In the genomic region with DNA sequence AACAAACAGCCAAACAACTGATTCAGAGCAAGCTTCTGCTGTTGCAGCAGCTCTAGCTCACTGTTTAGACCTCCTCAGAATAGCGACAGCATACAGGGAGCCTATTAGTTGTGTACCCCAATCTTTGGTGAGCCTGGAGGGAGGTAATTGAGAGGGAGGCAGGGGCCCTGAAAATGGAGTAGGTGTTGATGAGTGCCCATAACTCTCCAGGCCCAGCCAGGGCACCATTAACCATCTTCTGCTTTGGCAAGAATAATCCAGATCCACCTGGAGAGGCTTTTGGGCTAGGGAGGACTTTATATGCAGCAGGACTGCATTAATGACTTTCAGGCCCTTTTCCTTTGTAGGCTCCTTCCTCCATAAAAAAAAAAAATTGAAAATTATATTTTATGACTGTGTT, we compare ENCODE assay signal across 17 cellular contexts. TPM values are rescaled to one million over a fixed set of nuclear protein-coding genes. Genes with fewer than 3 reads are reported as not detected.
DNase-seq lines count a peak whose midpoint lies in the region; ATAC-seq and TF ChIP-seq lines count a peak whose summit lies in the region.
"Had no signal": no experiment of that assay in that cellular context is flagged by ENCODE, and none has a peak within 500 bp of the region (broad histone marks: within the 10 kb centered on the region; RNA-seq: fewer than 3 reads in every experiment).

No MANE protein-coding gene starts in this region.

- peak overlapping the region; percentile 41 to 69 for H3K4me3 Mint-ChIP-seq in effector memory CD8-positive, alpha-beta T cell

- H3K9me3 Mint-ChIP-seq in effector memory CD8-positive, alpha-beta T cell: no peaks in the 10 kb centered on the region

- no peaks in the 10 kb centered on the region for H3K27me3 Mint-ChIP-seq in effector memory CD8-positive, alpha-beta T cell

- H3K4me1 Mint-ChIP-seq in effector memory CD8-positive, alpha-beta T cell (ENCODE audit: low read depth in 2 of 2): peaks cover 64 to 75% of the 10 kb centered on the region in 2 donors

- no peaks in the 10 kb centered on the region for H3K36me3 ChIP-seq in left ventricle myocardium inferior
- no peaks in the 10 kb centered on the region for H3K36me3 ChIP-seq in uterus
- no peaks in the 10 kb centered on the region for H3K36me3 ChIP-seq in body of pancreas (replicated peaks in 1 of 2; ENCODE audit: insufficient read depth in 1 of 2, low read depth in 2 of 2)
- H3K36me3 ChIP-seq: breast epithelium, tibial nerve had no signal

- peak; percentile 38 for DNase-seq in DMS 273 (lab: John Stamatoyannopoulos, UW; ENCODE audit: unreplicated experiment)
- no peak for DNase-seq in DMS 273 treated with DMSO at 0.1 percent for 48 hours (lab: John Stamatoyannopoulos, UW)
- no peak for DNase-seq in left ventricle myocardium inferior
- no peak for DNase-seq in Right ventricle myocardium superior
- DNase-seq in effector memory CD8-positive, alpha-beta T cell: no peak
- no peak for DNase-seq in uterus
- no peak for DNase-seq in body of pancreas
- DNase-seq: kidney glomerular epithelial cell; midbrain; NCI-H748 treated with DMSO at 0.1 percent for 48 hours; stimulated activated CD4-positive, alpha-beta T cell treated with anti-CD3 and anti-CD28 coated beads, Interleukin-2, amount 100 ng/mL, for 48 hours had no signal

- peaks cover 7% of the 10 kb centered on the region for H3K36me3 Mint-ChIP-seq in effector memory CD8-positive, alpha-beta T cell (ENCODE audit: insufficient read depth)

- ATAC-seq in Right ventricle myocardium superior (ENCODE audit: poor library complexity) (no peak), body of pancreas (no peak), HG03025 (IDR thresholded peaks at IDR 0.05; ENCODE audit: low FRiP score, unreplicated experiment) (no peak)
- ATAC-seq in effector memory CD8-positive, alpha-beta T cell (replicated peaks): no peak
- ATAC-seq: HepG2 had no signal

- H3K4me1 ChIP-seq in left ventricle myocardium inferior: peaks cover 93% of the 10 kb centered on the region
- H3K4me1 ChIP-seq in uterus: no peaks in the 10 kb centered on the region
- peaks cover 62% of the 10 kb centered on the region for H3K4me1 ChIP-seq in body of pancreas
- H3K4me1 ChIP-seq: breast epithelium had no signal

- H3K4me3 ChIP-seq in left ventricle myocardium inferior (peak overlapping the region; percentile 0), uterus (no peak overlapping the region), body of pancreas (no peak overlapping the region)
- H3K4me3 ChIP-seq: breast epithelium, hepatocyte, tibial nerve had no signal

- no peak for TF ChIP-seq POLR2A in uterus (IDR thresholded peaks at IDR 0.05)
- no peak for TF ChIP-seq POLR2A in body of pancreas (IDR thresholded peaks at IDR 0.05)

- H3K27me3 ChIP-seq in left ventricle myocardium inferior (ENCODE audit: low read depth) (no peaks in the 10 kb centered on the region), uterus (no peaks in the 10 kb centered on the region), body of pancreas (no peaks in the 10 kb centered on the region)
- H3K27me3 ChIP-seq: breast epithelium, hepatocyte, tibial nerve had no signal

- WGBS in body of pancreas, 2 donors: 100% methylated on average over 1 of the region's 1 CpG

- peak overlapping the region in 1 of 2 donors; percentile 32 for H3K27ac Mint-ChIP-seq in effector memory CD8-positive, alpha-beta T cell

- intact Hi-C loops in left ventricle myocardium inferior (cut with micrococcal nuclease) (no loop called here), Right ventricle myocardium superior (cut with DNase I) (no loop called here), uterus (cut with DNase I; ENCODE audit: low total_unique reads) (no loop called here), body of pancreas (cut with DNase I) (no loop called here)

- TF ChIP-seq CTCF in left ventricle myocardium inferior (IDR thresholded peaks at IDR 0.05; ENCODE audit: borderline replicate concordance) (no peak), uterus (IDR thresholded peaks at IDR 0.05) (no peak), body of pancreas (IDR thresholded peaks at IDR 0.05) (no peak)

- H3K9me3 ChIP-seq in left ventricle myocardium inferior (replicated peaks) (no peaks in the 10 kb centered on the region), uterus (no peaks in the 10 kb centered on the region), body of pancreas (no peaks in the 10 kb centered on the region)
- H3K9me3 ChIP-seq: breast epithelium, tibial nerve had no signal

- peak overlapping the region; percentile 71 for H3K27ac ChIP-seq in left ventricle myocardium inferior (replicated peaks)
- H3K27ac ChIP-seq in uterus: peak overlapping the region; percentile 4 to 58
- H3K27ac ChIP-seq in body of pancreas: no peak overlapping the region
- H3K27ac ChIP-seq: 22Rv1, breast epithelium, hepatocyte, tibial nerve had no signal

RNA-seq across cellular contexts. Expression of gene PLCL2, which starts 20.9 kb away (rescaled TPM):
- 48.1 TPM for total RNA-seq in left ventricle myocardium inferior
- total RNA-seq in Right ventricle myocardium superior: 64.5 TPM
- total RNA-seq in uterus: 10 to 100 TPM in 3 of 4 donors, 1 to 10 TPM in 1; 9.7 to 63.0 (median 19.5) TPM
- total RNA-seq in body of pancreas: 10 to 100 TPM; 13.7 to 25.7 TPM
- total RNA-seq: HepG2 had no signal

Comparison
In these comparisons a context has a peak if more than half of its experiments do, and no peak if none do; other contexts are left out.
1. H3K27ac ChIP-seq: peak in left ventricle myocardium inferior (single experiment) and uterus (2 of 2); none in body of pancreas (0 of 4).